8 cellular contexts compared by ENCODE assay signal in genomic region chr9:80175286-80175906, GRCh38.
DNase-seq lines count a peak whose midpoint lies in the region; ATAC-seq and TF ChIP-seq lines count a peak whose summit lies in the region.

No MANE protein-coding gene starts in this region.

- H3K4me1 ChIP-seq in CD4-positive, alpha-beta memory T cell (ENCODE audit: insufficient read depth, low read length), result no peaks in the 10 kb centered on the region

- no peaks in the 10 kb centered on the region for H3K4me1 Mint-ChIP-seq in CD4-positive, alpha-beta memory T cell
- no peaks in the 10 kb centered on the region for H3K4me1 Mint-ChIP-seq in activated CD8-positive, alpha-beta T cell treated with anti-CD3 and anti-CD28 coated beads, Interleukin-2, amount 10 ng/mL, durations not matched to agents 7 days and 5 days (ENCODE audit: low read depth)

- no peak overlapping the region for H3K4me3 ChIP-seq in CD4-positive, alpha-beta memory T cell (ENCODE audit: low read length in 2 of 2)

- peak in 3 of 5 donors; percentile 5 to 16 (median 9) for DNase-seq in CD4-positive, alpha-beta memory T cell
- DNase-seq in NCI-H1048 (lab: John Stamatoyannopoulos, UW) (peak; percentile 37), iris pigment epithelial cell (ENCODE audit: low read depth) (peak; percentile 51), omental fat pad (ENCODE audit: low spot score) (no peak)
- peak; percentile 33 for DNase-seq in activated CD8-positive, alpha-beta T cell treated with anti-CD3 and anti-CD28 coated beads, Interleukin-2, amount 10 ng/mL, durations not matched to agents 7 days and 5 days
- DNase-seq in stimulated activated CD4-positive, alpha-beta T cell treated with anti-CD3 and anti-CD28 coated beads, Interleukin-12 subunit alpha, Interleukin-12 subunit beta, amount 100 ng/mL, for 4 hours, result no peak

- POLR2A ChIA-PET in CD4-positive, alpha-beta memory T cell (lab: Charles Lee; ENCODE audit: partially characterized antibody), result no interaction called here
- POLR2A ChIA-PET in activated CD8-positive, alpha-beta T cell treated with anti-CD3 and anti-CD28 coated beads, Interleukin-2, amount 10 ng/mL, durations not matched to agents 7 days and 5 days (lab: Charles Lee), result no interaction called here

- H3K27me3 Mint-ChIP-seq in CD4-positive, alpha-beta memory T cell, result no peaks in the 10 kb centered on the region
- H3K27me3 Mint-ChIP-seq in activated CD8-positive, alpha-beta T cell treated with anti-CD3 and anti-CD28 coated beads, Interleukin-2, amount 10 ng/mL, durations not matched to agents 7 days and 5 days (ENCODE audit: low read depth), result no peaks in the 10 kb centered on the region

- H3K36me3 Mint-ChIP-seq in CD4-positive, alpha-beta memory T cell, result no peaks in the 10 kb centered on the region
- no peaks in the 10 kb centered on the region for H3K36me3 Mint-ChIP-seq in activated CD8-positive, alpha-beta T cell treated with anti-CD3 and anti-CD28 coated beads, Interleukin-2, amount 10 ng/mL, durations not matched to agents 7 days and 5 days (ENCODE audit: low read depth)

- no peaks in the 10 kb centered on the region for H3K36me3 ChIP-seq in CD4-positive, alpha-beta memory T cell (ENCODE audit: insufficient read depth, low read length)

- peaks cover 0 to 8% (median 0%) of the 10 kb centered on the region in 8 donors for H3K9me3 Mint-ChIP-seq in CD4-positive, alpha-beta memory T cell
- H3K9me3 Mint-ChIP-seq in activated CD8-positive, alpha-beta T cell treated with anti-CD3 and anti-CD28 coated beads, Interleukin-2, amount 10 ng/mL, durations not matched to agents 7 days and 5 days (ENCODE audit: insufficient read depth), result no peaks in the 10 kb centered on the region

- peak; percentile 71 for ATAC-seq in GM18868 (IDR thresholded peaks at IDR 0.05; ENCODE audit: unreplicated experiment)
- no peak for ATAC-seq in activated CD8-positive, alpha-beta T cell treated with anti-CD3 and anti-CD28 coated beads, Interleukin-2, amount 10 ng/mL, durations not matched to agents 7 days and 5 days
- ATAC-seq in activated CD4-positive, CD25-positive, alpha-beta regulatory T cell treated with anti-CD3 and anti-CD28 coated beads, Interleukin-2, amount 50 U/mL, for 24 hours, result no peak
- no peak for ATAC-seq in omental fat pad (ENCODE audit: low FRiP score)

- TF ChIP-seq CTCF in omental fat pad (IDR thresholded peaks at IDR 0.05), result no peak

- H3K27me3 ChIP-seq in CD4-positive, alpha-beta memory T cell (ENCODE audit: insufficient read depth, low read length), result no peaks in the 10 kb centered on the region

- H3K27ac Mint-ChIP-seq in CD4-positive, alpha-beta memory T cell, result no peak overlapping the region
- no peak overlapping the region for H3K27ac Mint-ChIP-seq in activated CD8-positive, alpha-beta T cell treated with anti-CD3 and anti-CD28 coated beads, Interleukin-2, amount 10 ng/mL, durations not matched to agents 7 days and 5 days

- no peaks in the 10 kb centered on the region for H3K9me3 ChIP-seq in CD4-positive, alpha-beta memory T cell (ENCODE audit: control insufficient read depth in 1 of 2, low read length in 2 of 2)

- H3K27ac ChIP-seq in CD4-positive, alpha-beta memory T cell (ENCODE audit: low read depth, low read length), result no peak overlapping the region

- H3K4me3 Mint-ChIP-seq in CD4-positive, alpha-beta memory T cell, result no peak overlapping the region
- no peak overlapping the region for H3K4me3 Mint-ChIP-seq in activated CD8-positive, alpha-beta T cell treated with anti-CD3 and anti-CD28 coated beads, Interleukin-2, amount 10 ng/mL, durations not matched to agents 7 days and 5 days

- CTCF ChIA-PET in CD4-positive, alpha-beta memory T cell (lab: Charles Lee; ENCODE audit: partially characterized antibody), result interaction anchor here (0.9 to 2.5 kb wide), 2 partner anchors 12 to 773 kb away, joined by 5 to 10 read pairs; no protein-coding TSS in a partner anchor
- CTCF ChIA-PET in activated CD8-positive, alpha-beta T cell treated with anti-CD3 and anti-CD28 coated beads, Interleukin-2, amount 10 ng/mL, durations not matched to agents 7 days and 5 days (lab: Charles Lee), result no interaction called here

- intact Hi-C loops in CD4-positive, alpha-beta memory T cell (cut with micrococcal nuclease), result loop anchor here (1.0 to 10.0 kb wide), 3 partner anchors 704 to 1351 kb away; no protein-coding TSS in a partner anchor

Comparison
In these comparisons a context has a peak if more than half of its experiments do, and no peak if none do; other contexts are left out.
1. DNase-seq: peak in CD4-positive, alpha-beta memory T cell (3 of 5), NCI-H1048 (single experiment), activated CD8-positive, alpha-beta T cell treated with anti-CD3 and anti-CD28 coated beads, Interleukin-2, amount 10 ng/mL, durations not matched to agents 7 days and 5 days (single experiment) and iris pigment epithelial cell (single experiment); none in omental fat pad (single experiment) and stimulated activated CD4-positive, alpha-beta T cell treated with anti-CD3 and anti-CD28 coated beads, Interleukin-12 subunit alpha, Interleukin-12 subunit beta, amount 100 ng/mL, for 4 hours (single experiment).